Comparison of ENCODE assay signal across 8 cellular contexts in genomic region chr9:127158995-127159801, GRCh38. TPM values are rescaled to one million over a fixed set of nuclear protein-coding genes. Genes with fewer than 3 reads are reported as not detected.
DNase-seq lines count a peak whose midpoint lies in the region; ATAC-seq and TF ChIP-seq lines count a peak whose summit lies in the region.

No MANE protein-coding gene starts in this region.

- H3K9me3 ChIP-seq in mucosa of descending colon, result no peaks in the 10 kb centered on the region

- ATAC-seq in mucosa of descending colon, result peak; percentile 58
- ATAC-seq in GM18520 (IDR thresholded peaks at IDR 0.05; ENCODE audit: unreplicated experiment), result no peak

- intact Hi-C loops in mucosa of descending colon (cut with DNase I, micrococcal nuclease), result no loop called here

- DNase-seq in AG20443 (ENCODE audit: low spot score), result peak; percentile 87
- DNase-seq in NB4 (ENCODE audit: low read depth), result peak; percentile 48
- DNase-seq in ecto neural progenitor cell (ENCODE audit: low spot score), result peak; percentile 60
- peak in 1 of 3 donors; percentile 28 for DNase-seq in mucosa of descending colon
- DNase-seq in T-helper 1 cell, result no peak
- no peak for DNase-seq in NCI-H2227 (lab: John Stamatoyannopoulos, UW; ENCODE audit: unreplicated experiment)
- DNase-seq in NCI-H187 treated with DMSO at 0.1 percent for 48 hours (lab: John Stamatoyannopoulos, UW), result no peak

- H3K4me3 ChIP-seq in NB4 (ENCODE audit: low read depth, low read length), result no peak overlapping the region
- no peak overlapping the region for H3K4me3 ChIP-seq in mucosa of descending colon

- no peak for TF ChIP-seq POLR2A in NB4 (IDR thresholded peaks at IDR 0.05; ENCODE audit: extremely low read depth, insufficient read length)

- no peaks in the 10 kb centered on the region for H3K36me3 ChIP-seq in mucosa of descending colon (ENCODE audit: low read depth)

- no peaks in the 10 kb centered on the region for H3K4me1 ChIP-seq in mucosa of descending colon (ENCODE audit: low read depth)

- TF ChIP-seq CTCF in NB4 (IDR thresholded peaks at IDR 0.05; ENCODE audit: low read depth, low read length), result no peak
- no peak for TF ChIP-seq CTCF in mucosa of descending colon (IDR thresholded peaks at IDR 0.05)

RNA-seq across cellular contexts. Expression of gene ANGPTL2, which starts 36.8 kb away (rescaled TPM):
- total RNA-seq in mucosa of descending colon, result 10 to 100 TPM in 2 of 3 donors, 1 to 10 TPM in 1; 4.1 to 50.9 (median 11.6) TPM

Comparison
In these comparisons a context has a peak if more than half of its experiments do, and no peak if none do; other contexts are left out.
1. DNase-seq: peak in AG20443 (single experiment), NB4 (single experiment) and ecto neural progenitor cell (single experiment); none in T-helper 1 cell (0 of 5), NCI-H2227 (single experiment) and NCI-H187 treated with DMSO at 0.1 percent for 48 hours (single experiment).